ENCODE assay signal across 14 cellular contexts in genomic region chr3:13518516-13519351, GRCh38. TPM values are rescaled to one million over a fixed set of nuclear protein-coding genes. Genes with fewer than 3 reads are reported as not detected.
DNase-seq lines count a peak whose midpoint lies in the region; ATAC-seq and TF ChIP-seq lines count a peak whose summit lies in the region.
"Had no signal": no experiment of that assay in that cellular context is flagged by ENCODE, and none has a peak within 500 bp of the region (broad histone marks: within the 10 kb centered on the region; RNA-seq: fewer than 3 reads in every experiment).

No MANE protein-coding gene starts in this region.

- ATAC-seq in GM23338: no peak
- ATAC-seq in gastrocnemius medialis: peak; percentile 28 to 42
- ATAC-seq in HG02588 (IDR thresholded peaks at IDR 0.05; ENCODE audit: unreplicated experiment): no peak
- ATAC-seq in GM21737 (IDR thresholded peaks at IDR 0.05; ENCODE audit: unreplicated experiment): no peak

- H3K4me1 Mint-ChIP-seq in GM23338: no peaks in the 10 kb centered on the region; the same call in 2 of the 3 replicates
- H3K4me1 Mint-ChIP-seq: CD4-positive, CD25-positive, alpha-beta regulatory T cell had no signal

- TF ChIP-seq CTCF in GM23338 (conservative IDR thresholded peaks at IDR 0.05; ENCODE audit: low read depth in 2 of 2) (no peak), gastrocnemius medialis (IDR thresholded peaks at IDR 0.05 in 4 of 5, conservative IDR thresholded peaks at IDR 0.05 in 1 of 5) (no peak)

- H2AFZ ChIP-seq in GM23338: peak overlapping the region; percentile 93; the same call in 1 of the 2 replicates
- H2AFZ ChIP-seq: parathyroid adenoma had no signal

- no peaks in the 10 kb centered on the region for H3F3A ChIP-seq in GM23338 (replicated peaks; ENCODE audit: low read depth)

- H3K36me3 ChIP-seq in GM23338 (ENCODE audit: insufficient read depth) (no peaks in the 10 kb centered on the region), gastrocnemius medialis (no peaks in the 10 kb centered on the region)
- H3K36me3 ChIP-seq: HAP-1 had no signal

- intact Hi-C loops in gastrocnemius medialis (cut with DNase I; ENCODE audit: low total_unique reads): no loop called here

- H4K20me1 ChIP-seq in GM23338 (replicated peaks; ENCODE audit: insufficient read depth): no peaks in the 10 kb centered on the region

- H3K4me1 ChIP-seq in GM23338 (ENCODE audit: insufficient read depth) (no peaks in the 10 kb centered on the region), gastrocnemius medialis (peaks cover 23 to 32% of the 10 kb centered on the region in 2 donors)
- H3K4me1 ChIP-seq: HAP-1, parathyroid adenoma had no signal

- no peak overlapping the region for H3K4me2 ChIP-seq in GM23338

- H3K27ac Mint-ChIP-seq in GM23338: no peak overlapping the region
- H3K27ac Mint-ChIP-seq: CD4-positive, CD25-positive, alpha-beta regulatory T cell had no signal

- in situ Hi-C loops in gastrocnemius medialis (cut with MboI; ENCODE audit: low sequenced_read_pairs in 4 of 4): no loop called here

- H3K9me3 Mint-ChIP-seq in GM23338: peaks cover 16% of the 10 kb centered on the region; the same call in 2 of the 3 replicates

- no peaks in the 10 kb centered on the region for H3K9me3 ChIP-seq in gastrocnemius medialis
- H3K9me3 ChIP-seq: HAP-1 had no signal

- TF ChIP-seq POLR2A in gastrocnemius medialis (IDR thresholded peaks at IDR 0.05): no peak

- H3K36me3 Mint-ChIP-seq in GM23338 (ENCODE audit: low read depth): peaks cover 7% of the 10 kb centered on the region
- H3K36me3 Mint-ChIP-seq: CD4-positive, CD25-positive, alpha-beta regulatory T cell had no signal

- no peaks in the 10 kb centered on the region for H3K79me2 ChIP-seq in GM23338 (replicated peaks; ENCODE audit: insufficient read depth)
- H3K79me2 ChIP-seq: parathyroid adenoma had no signal

- H3K9me2 ChIP-seq in GM23338 (ENCODE audit: insufficient read depth): no peaks in the 10 kb centered on the region

- H3K4me3 ChIP-seq in GM23338 (no peak overlapping the region), gastrocnemius medialis (no peak overlapping the region)
- H3K4me3 ChIP-seq: HAP-1, K562 had no signal

- no peak for DNase-seq in GM23338 (ENCODE audit: low spot score)
- peak; percentile 96 for DNase-seq in cerebellar cortex (ENCODE audit: low spot score)
- DNase-seq in hypothalamus (lab: John Stamatoyannopoulos, UW): peak in 43 of 51 donors; percentile 22 to 80 (median 61)
- peak; percentile 62 to 79 for DNase-seq in gastrocnemius medialis
- DNase-seq in stimulated activated CD4-positive, alpha-beta T cell treated with anti-CD3 and anti-CD28 coated beads, Interleukin-15, amount 100 ng/mL, for 24 hours: no peak
- DNase-seq in NK-92 (lab: John Stamatoyannopoulos, UW; ENCODE audit: unreplicated experiment): no peak
- DNase-seq: amniotic stem cell; CD4-positive, CD25-positive, alpha-beta regulatory T cell; NCI-H2081 had no signal

- no peaks in the 10 kb centered on the region for H3K27me3 ChIP-seq in GM23338 (ENCODE audit: insufficient read depth)
- no peaks in the 10 kb centered on the region for H3K27me3 ChIP-seq in gastrocnemius medialis

- H3K27ac ChIP-seq in GM23338 (ENCODE audit: low read depth) (no peak overlapping the region), gastrocnemius medialis (peak overlapping the region; percentile 71 to 86 (median 77))
- H3K27ac ChIP-seq: parathyroid adenoma had no signal

- H3K4me3 Mint-ChIP-seq in GM23338: no peak overlapping the region
- H3K4me3 Mint-ChIP-seq: CD4-positive, CD25-positive, alpha-beta regulatory T cell had no signal

- peaks cover 12% of the 10 kb centered on the region for H3K27me3 Mint-ChIP-seq in GM23338 (ENCODE audit: insufficient read depth, low read depth, poor library complexity)

TF ChIP-seq in GM23338, 12 proteins besides CTCF, POLR2A, EP300 and RAD21 (continues in another document):
- no peak for TF ChIP-seq EZH2phosphoT487 (IDR thresholded peaks at IDR 0.05; ENCODE audit: unreplicated experiment)
- no peak for TF ChIP-seq ZNF331 (CRISPR knock-in tag; IDR thresholded peaks at IDR 0.05; ENCODE audit: low read depth)
- TF ChIP-seq STAT1 (IDR thresholded peaks at IDR 0.05; ENCODE audit: unreplicated experiment): no peak
- TF ChIP-seq JUNB (IDR thresholded peaks at IDR 0.05; ENCODE audit: unreplicated experiment): no peak
- TF ChIP-seq CREB1 (CRISPR knock-in tag; IDR thresholded peaks at IDR 0.05; ENCODE audit: low read depth): no peak
- no peak for TF ChIP-seq ZNF114 (CRISPR knock-in tag; IDR thresholded peaks at IDR 0.05)
- TF ChIP-seq ETS1 (IDR thresholded peaks at IDR 0.05): no peak
- no peak for TF ChIP-seq REST (IDR thresholded peaks at IDR 0.05; ENCODE audit: unreplicated experiment)
- no peak for TF ChIP-seq POLR2AphosphoS5 (IDR thresholded peaks at IDR 0.05; ENCODE audit: low read depth)
- TF ChIP-seq NANOG (IDR thresholded peaks at IDR 0.05; ENCODE audit: borderline replicate concordance): no peak
- no peak for TF ChIP-seq EZH2 (IDR thresholded peaks at IDR 0.05; ENCODE audit: low read depth, unreplicated experiment)

RNA-seq across cellular contexts. Expression of gene FBLN2, which starts 30.2 kb away (rescaled TPM):
- total RNA-seq in GM23338 (2014; rRNA removed; shearing (Covaris generic)): 24.9 and 26.8 TPM in 2 replicates
- polyA plus RNA-seq in GM23338 (2016; fragmentation: Nextera tagmentation; extraction: Ambion mirVana): 18.8 and 24.4 TPM in 2 replicates
- 10 to 100 TPM; 28.9 to 45.7 (median 34.0) TPM for total RNA-seq in gastrocnemius medialis
- total RNA-seq: CD4-positive, CD25-positive, alpha-beta regulatory T cell had no signal
- polyA plus RNA-seq: CD4-positive, CD25-positive, alpha-beta regulatory T cell had no signal

RNA-seq across cellular contexts. Expression of gene HDAC11, which starts 38.6 kb away (rescaled TPM):
- 11.1 and 15.8 TPM in 2 replicates for total RNA-seq in GM23338 (2014; rRNA removed; shearing (Covaris generic))
- 3.5 and 5.4 TPM in 2 replicates for polyA plus RNA-seq in GM23338 (2016; fragmentation: Nextera tagmentation; extraction: Ambion mirVana)
- 10 to 100 TPM; 13.0 to 40.4 (median 15.8) TPM for total RNA-seq in gastrocnemius medialis

Comparison
In these comparisons a context has a peak if more than half of its experiments do, and no peak if none do; other contexts are left out.
1. ATAC-seq: peak in gastrocnemius medialis (2 of 2); none in GM23338 (single experiment), HG02588 (single experiment) and GM21737 (single experiment).
2. DNase-seq: peak in cerebellar cortex (single experiment), hypothalamus (43 of 51) and gastrocnemius medialis (2 of 2); none in GM23338 (single experiment), stimulated activated CD4-positive, alpha-beta T cell treated with anti-CD3 and anti-CD28 coated beads, Interleukin-15, amount 100 ng/mL, for 24 hours (single experiment) and NK-92 (single experiment).